ENCODE assay signal across 17 cellular contexts in the genomic region with DNA sequence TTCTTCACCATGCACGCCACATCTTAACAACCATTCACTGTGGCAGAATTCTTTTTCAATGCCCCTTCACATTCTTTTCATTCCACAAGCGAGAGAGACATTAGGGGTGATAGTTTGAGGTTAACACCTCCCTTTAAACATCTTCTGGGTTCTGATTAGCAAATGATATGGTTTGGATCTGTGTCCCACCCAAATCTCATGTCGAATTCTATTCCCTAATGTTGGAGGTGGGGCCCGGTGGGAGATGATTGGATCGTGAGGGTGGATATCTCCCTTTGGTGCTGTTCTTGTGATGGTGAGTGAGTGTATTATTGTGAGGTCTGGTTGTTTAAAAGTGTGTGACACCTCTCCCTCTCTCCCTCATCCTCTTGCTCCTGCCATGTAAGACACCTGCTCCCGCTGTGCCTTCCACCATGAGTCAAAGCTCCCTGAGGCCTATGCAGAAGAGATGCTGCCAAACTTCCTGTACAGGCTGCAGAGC. TPM values are rescaled to one million over a fixed set of nuclear protein-coding genes. Genes with fewer than 3 reads are reported as not detected.
A peak's percentile ranks its signal among the peaks of the same experiment; 100 is the strongest.
DNase-seq lines count a peak whose midpoint lies in the region; ATAC-seq and TF ChIP-seq lines count a peak whose summit lies in the region.
"Had no signal": no experiment of that assay in that cellular context is flagged by ENCODE, and none has a peak within 500 bp of the region (broad histone marks: within the 10 kb centered on the region; RNA-seq: fewer than 3 reads in every experiment).

No MANE protein-coding gene starts in this region.

- H3K36me3 ChIP-seq in GM23248 (ENCODE audit: low read depth) (no peaks in the 10 kb centered on the region), RWPE2 (ENCODE audit: low read depth) (no peaks in the 10 kb centered on the region), WERI-Rb-1 (no peaks in the 10 kb centered on the region)
- H3K36me3 ChIP-seq: prostate gland had no signal

- peak overlapping the region; percentile 41 for H3K4me2 ChIP-seq in GM23248 (ENCODE audit: unreplicated experiment)

- in situ Hi-C loops in GM23248 (cut with MboI), result no loop called here

- H3K4me1 Mint-ChIP-seq in osteocyte (ENCODE audit: unreplicated experiment), result peaks cover 39% of the 10 kb centered on the region
- H3K4me1 Mint-ChIP-seq: activated CD8-positive, alpha-beta memory T cell treated with anti-CD3 and anti-CD28 coated beads, Interleukin-2, amount 10 ng/mL, durations not matched to agents 7 days and 5 days; activated naive CD8-positive, alpha-beta T cell treated with anti-CD3 and anti-CD28 coated beads, Interleukin-2, amount 10 ng/mL, durations not matched to agents 7 days and 5 days had no signal

- no peaks in the 10 kb centered on the region for H3K27me3 Mint-ChIP-seq in osteocyte (ENCODE audit: unreplicated experiment)
- H3K27me3 Mint-ChIP-seq: activated naive CD8-positive, alpha-beta T cell treated with anti-CD3 and anti-CD28 coated beads, Interleukin-2, amount 10 ng/mL, durations not matched to agents 7 days and 5 days had no signal

- H3K4me3 ChIP-seq in GM23248 (no peak overlapping the region), RWPE2 (ENCODE audit: severe bottlenecking) (no peak overlapping the region), epithelial cell of esophagus (ENCODE audit: low read length) (no peak overlapping the region), WERI-Rb-1 (ENCODE audit: low read depth, low read length) (no peak overlapping the region)
- H3K4me3 ChIP-seq: prostate gland had no signal

- no peaks in the 10 kb centered on the region for H3K9me3 ChIP-seq in GM23248 (ENCODE audit: low read depth)
- no peaks in the 10 kb centered on the region for H3K9me3 ChIP-seq in RWPE2 (ENCODE audit: severe bottlenecking)
- no peaks in the 10 kb centered on the region for H3K9me3 ChIP-seq in WERI-Rb-1 (ENCODE audit: severe bottlenecking)
- H3K9me3 ChIP-seq: prostate gland had no signal

- H3K4me3 Mint-ChIP-seq in osteocyte (ENCODE audit: unreplicated experiment), result no peak overlapping the region
- H3K4me3 Mint-ChIP-seq: activated CD8-positive, alpha-beta memory T cell treated with anti-CD3 and anti-CD28 coated beads, Interleukin-2, amount 10 ng/mL, durations not matched to agents 7 days and 5 days; activated naive CD8-positive, alpha-beta T cell treated with anti-CD3 and anti-CD28 coated beads, Interleukin-2, amount 10 ng/mL, durations not matched to agents 7 days and 5 days had no signal

- H3K9ac ChIP-seq in GM23248, result 0 out of 2 replicates have a peak overlapping the region, but pooled peaks have one; percentile 22

- 76% methylated on average over 6 of the region's 6 CpGs for WGBS in GM23248 (ENCODE audit: low coverage in 1 of 2, low lambda C conversion rate in 2 of 2, missing lambda C conversion rate in 2 of 2), 2 experiments

- H3K9me2 ChIP-seq in GM23248 (ENCODE audit: insufficient read depth), result no peaks in the 10 kb centered on the region

- peak overlapping the region; percentile 87 for H3K27ac Mint-ChIP-seq in osteocyte (ENCODE audit: unreplicated experiment)
- H3K27ac Mint-ChIP-seq: activated CD8-positive, alpha-beta memory T cell treated with anti-CD3 and anti-CD28 coated beads, Interleukin-2, amount 10 ng/mL, durations not matched to agents 7 days and 5 days; activated naive CD8-positive, alpha-beta T cell treated with anti-CD3 and anti-CD28 coated beads, Interleukin-2, amount 10 ng/mL, durations not matched to agents 7 days and 5 days had no signal

- no peaks in the 10 kb centered on the region for H4K20me1 ChIP-seq in GM23248 (ENCODE audit: insufficient read depth)

- DNase-seq in GM23248 (peak; percentile 44), RWPE2 (ENCODE audit: low spot score) (no peak), epithelial cell of esophagus (ENCODE audit: low read depth) (peak; percentile 48), osteocyte (ENCODE audit: extremely low spot score, unreplicated experiment) (no peak), NAMALWA (ENCODE audit: low spot score) (no peak), DMS114 treated with DMSO at 0.1 percent for 48 hours (lab: John Stamatoyannopoulos, UW; ENCODE audit: unreplicated experiment) (no peak), WERI-Rb-1 (no peak)
- no peak for DNase-seq in activated T-cell treated with anti-CD3 and anti-CD28 coated beads, Interleukin-2, amount 50 U/mL, for 1 hour
- DNase-seq: activated CD8-positive, alpha-beta memory T cell treated with anti-CD3 and anti-CD28 coated beads, Interleukin-2, amount 10 ng/mL, durations not matched to agents 7 days and 5 days; activated naive CD8-positive, alpha-beta T cell treated with anti-CD3 and anti-CD28 coated beads, Interleukin-2, amount 10 ng/mL, durations not matched to agents 7 days and 5 days; GF-D8; head of caudate nucleus; NCI-H1092 treated with DMSO at 0.1 percent for 48 hours; stimulated activated CD4-positive, alpha-beta T cell treated with anti-CD3 and anti-CD28 coated beads, Interleukin-4, amount 100 ng/mL, for 4 hours; stimulated activated naive CD8-positive, alpha-beta T cell treated with anti-CD3 and anti-CD28 coated beads, Interleukin-15, Interleukin-2, amounts not matched to agents 100 U/mL and 50 U/mL, for 24 hours had no signal

- ATAC-seq in RWPE2 (ENCODE audit: low read depth), result no peak
- ATAC-seq: activated CD8-positive, alpha-beta memory T cell treated with anti-CD3 and anti-CD28 coated beads, Interleukin-2, amount 10 ng/mL, durations not matched to agents 7 days and 5 days; stimulated activated naive CD8-positive, alpha-beta T cell treated with anti-CD3 and anti-CD28 coated beads, Interleukin-15, Interleukin-2, amounts not matched to agents 100 U/mL and 50 U/mL, for 24 hours had no signal

- H3K79me2 ChIP-seq in GM23248 (ENCODE audit: insufficient read depth), result no peaks in the 10 kb centered on the region

- no peaks in the 10 kb centered on the region for H3K27me3 ChIP-seq in GM23248 (replicated peaks; ENCODE audit: insufficient read depth)
- H3K27me3 ChIP-seq in RWPE2 (ENCODE audit: insufficient read depth, poor library complexity, severe bottlenecking), result no peaks in the 10 kb centered on the region
- no peaks in the 10 kb centered on the region for H3K27me3 ChIP-seq in WERI-Rb-1 (ENCODE audit: insufficient read depth, low read depth, severe bottlenecking)

- TF ChIP-seq CTCF in RWPE2 (IDR thresholded peaks at IDR 0.05; ENCODE audit: poor library complexity, severe bottlenecking), result no peak
- TF ChIP-seq CTCF in epithelial cell of esophagus (IDR thresholded peaks at IDR 0.05; ENCODE audit: insufficient read depth, low read depth, low read length, missing control alignments), result no peak
- TF ChIP-seq CTCF in osteocyte (IDR thresholded peaks at IDR 0.05), result no peak
- no peak for TF ChIP-seq CTCF in WERI-Rb-1 (IDR thresholded peaks at IDR 0.05; ENCODE audit: low read depth, low read length)

- peaks cover 38% of the 10 kb centered on the region for H3F3A ChIP-seq in GM23248 (ENCODE audit: insufficient read depth)

- no peaks in the 10 kb centered on the region for H3K36me3 Mint-ChIP-seq in osteocyte (ENCODE audit: unreplicated experiment)
- H3K36me3 Mint-ChIP-seq: activated CD8-positive, alpha-beta memory T cell treated with anti-CD3 and anti-CD28 coated beads, Interleukin-2, amount 10 ng/mL, durations not matched to agents 7 days and 5 days; activated naive CD8-positive, alpha-beta T cell treated with anti-CD3 and anti-CD28 coated beads, Interleukin-2, amount 10 ng/mL, durations not matched to agents 7 days and 5 days had no signal

- H3K27ac ChIP-seq in GM23248 (peak overlapping the region; percentile 79), RWPE2 (ENCODE audit: poor library complexity, severe bottlenecking) (peak overlapping the region; percentile 97), WERI-Rb-1 (no peak overlapping the region)
- H3K27ac ChIP-seq: C4-2B, prostate gland had no signal

- H2AFZ ChIP-seq in GM23248, result no peak overlapping the region

- peaks cover 26% of the 10 kb centered on the region for H3K4me1 ChIP-seq in GM23248 (ENCODE audit: insufficient read depth)
- H3K4me1 ChIP-seq in RWPE2 (ENCODE audit: insufficient read depth, poor library complexity, severe bottlenecking), result peaks cover 24% of the 10 kb centered on the region
- H3K4me1 ChIP-seq: prostate gland had no signal

- no peaks in the 10 kb centered on the region for H3K9me3 Mint-ChIP-seq in osteocyte (ENCODE audit: unreplicated experiment)
- H3K9me3 Mint-ChIP-seq: activated naive CD8-positive, alpha-beta T cell treated with anti-CD3 and anti-CD28 coated beads, Interleukin-2, amount 10 ng/mL, durations not matched to agents 7 days and 5 days had no signal

RNA-seq across cellular contexts. Expression of a gene that starts 46.1 kb away (rescaled TPM):
- 120 and 124 TPM in 2 replicates for total RNA-seq in GM23248 (2014; rRNA removed; shearing (Covaris generic))
- polyA plus RNA-seq in GM23248 (2016; fragmentation: Nextera tagmentation; extraction: Ambion mirVana), result 113 and 116 TPM in 2 replicates
- 130 and 138 TPM in 2 replicates for total RNA-seq in osteocyte

Comparison
In these comparisons a context has a peak if more than half of its experiments do, and no peak if none do; other contexts are left out.
1. DNase-seq: peak in GM23248 (single experiment) and epithelial cell of esophagus (single experiment); none in RWPE2 (single experiment), osteocyte (single experiment), NAMALWA (single experiment), DMS114 treated with DMSO at 0.1 percent for 48 hours (single experiment), WERI-Rb-1 (single experiment) and activated T-cell treated with anti-CD3 and anti-CD28 coated beads, Interleukin-2, amount 50 U/mL, for 1 hour (single experiment).